1 cellular context compared by ENCODE assay signal in genomic region chr2:190404487-190404886, GRCh38.
TF ChIP-seq lines count a peak whose summit lies in the region.

No MANE protein-coding gene starts in this region.

TF ChIP-seq in K562, 482 proteins besides CTCF, POLR2A, EP300 and RAD21 (continued from another document and continues in another):
- TF ChIP-seq ZNF318 (IDR thresholded peaks at IDR 0.05; ENCODE audit: borderline replicate concordance in 1 of 2, low read depth in 1 of 2) (no peak), THAP12 (CRISPR knock-in tag; IDR thresholded peaks at IDR 0.05) (no peak), ZNF586 (CRISPR knock-in tag; conservative IDR thresholded peaks at IDR 0.05) (no peak), RUNX1 (IDR thresholded peaks at IDR 0.05; ENCODE audit: low read depth) (no peak), MIER1 (IDR thresholded peaks at IDR 0.05; ENCODE audit: low read depth) (no peak), TBL1XR1 (IDR thresholded peaks at IDR 0.05; ENCODE audit: low read length in 2 of 2) (peak in 1 of 2 experiments; percentile 59; a peak in 1 of 4 replicates), HBP1 (CRISPR knock-in tag; IDR thresholded peaks at IDR 0.05) (no peak), ZNF124 (CRISPR knock-in tag; IDR thresholded peaks at IDR 0.05) (no peak), ZNF436 (CRISPR knock-in tag; IDR thresholded peaks at IDR 0.05) (no peak), E2F5 (CRISPR knock-in tag; IDR thresholded peaks at IDR 0.05) (no peak), BRD9 (IDR thresholded peaks at IDR 0.05; ENCODE audit: low read depth, partially characterized antibody) (no peak), ZFP30 (CRISPR knock-in tag; IDR thresholded peaks at IDR 0.05; ENCODE audit: borderline replicate concordance) (no peak), ZFX (CRISPR knock-in tag; IDR thresholded peaks at IDR 0.05) (no peak), ETS1 (conservative IDR thresholded peaks at IDR 0.05; ENCODE audit: control insufficient read depth, low read depth, low read length) (no peak), ZFP1 (CRISPR knock-in tag; IDR thresholded peaks at IDR 0.05) (no peak), ATF6 (CRISPR knock-in tag; IDR thresholded peaks at IDR 0.05) (no peak), TAL1 (IDR thresholded peaks at IDR 0.05) (0 out of 2 replicates have a peak, but pooled peaks have one; percentile 11), CSDE1 (IDR thresholded peaks at IDR 0.05) (no peak), ZMIZ1 (IDR thresholded peaks at IDR 0.05; ENCODE audit: low read depth in 2 of 2, low read length in 2 of 2) (0 out of 4 replicates have a peak, but pooled peaks of 1 of the 2 experiments have one; percentile 26), ZNF511 (CRISPR knock-in tag; IDR thresholded peaks at IDR 0.05) (no peak), NFRKB (IDR thresholded peaks at IDR 0.05; ENCODE audit: low read depth) (no peak), RBFOX2 (IDR thresholded peaks at IDR 0.05; ENCODE audit: low read depth, low read length) (no peak), BCOR (IDR thresholded peaks at IDR 0.05) (no peak), ZNF174 (CRISPR knock-in tag; IDR thresholded peaks at IDR 0.05) (no peak), RBM22 (IDR thresholded peaks at IDR 0.05; ENCODE audit: low read depth, low read length, poor library complexity, severe bottlenecking) (no peak), GATAD2B (IDR thresholded peaks at IDR 0.05; ENCODE audit: borderline replicate concordance) (no peak), CBX1 (IDR thresholded peaks at IDR 0.05; ENCODE audit: low read depth) (no peak), RBM25 (IDR thresholded peaks at IDR 0.05; ENCODE audit: low read depth, low read length, severe bottlenecking) (no peak), NRF1 (conservative IDR thresholded peaks at IDR 0.05 in 1 of 2, IDR thresholded peaks at IDR 0.05 in 1 of 2) (no peak), ZNF347 (CRISPR knock-in tag; IDR thresholded peaks at IDR 0.05; ENCODE audit: low read depth) (no peak), ZNF561 (CRISPR knock-in tag; conservative IDR thresholded peaks at IDR 0.05) (no peak), GTF3C2 (IDR thresholded peaks at IDR 0.05; ENCODE audit: borderline replicate concordance, extremely low read depth, insufficient read length) (no peak)
